Comparison of ENCODE assay signal across 18 cellular contexts in genomic region chr1:8780405-8780804, GRCh38.
"Had no signal": no experiment of that assay in that cellular context is flagged by ENCODE, and none has a peak within 500 bp of the region (broad histone marks: within the 10 kb centered on the region; RNA-seq: fewer than 3 reads in every experiment).

No MANE protein-coding gene starts in this region.

- H3K4me3 ChIP-seq: colonic mucosa, heart left ventricle, lung, thyroid gland had no signal

- H3K36me3 Mint-ChIP-seq: activated naive CD4-positive, alpha-beta T cell treated with anti-CD3 and anti-CD28 coated beads, Interleukin-2, amount 50 U/mL, for 24 hours had no signal

- H3K27ac ChIP-seq: colonic mucosa, parathyroid adenoma had no signal

- H3K79me2 ChIP-seq: parathyroid adenoma had no signal

- H3K27ac Mint-ChIP-seq: activated CD8-positive, alpha-beta T cell treated with anti-CD3 and anti-CD28 coated beads for 36 hours; activated naive CD4-positive, alpha-beta T cell treated with anti-CD3 and anti-CD28 coated beads, Interleukin-2, amount 50 U/mL, for 24 hours; naive thymus-derived CD4-positive, alpha-beta T cell; stimulated activated naive B cell treated with anti-CD40 and anti-IgM and Interleukin-4, amounts not matched to agents 10 μg/mL and 1 μg/mL and 100 μg/mL, for 72 hours; T-helper 17 cell had no signal

- H3K9ac ChIP-seq: parathyroid adenoma had no signal

- H2AFZ ChIP-seq: parathyroid adenoma had no signal

- H3K9me3 Mint-ChIP-seq: activated B cell treated with CpG ODN at 0.5 μM for 24 hours; activated CD8-positive, alpha-beta T cell treated with anti-CD3 and anti-CD28 coated beads for 36 hours; activated naive CD4-positive, alpha-beta T cell treated with anti-CD3 and anti-CD28 coated beads, Interleukin-2, amount 50 U/mL, for 24 hours; naive thymus-derived CD4-positive, alpha-beta T cell; stimulated activated naive B cell treated with anti-CD40 and anti-IgM and Interleukin-4, amounts not matched to agents 10 μg/mL and 1 μg/mL and 100 μg/mL, for 72 hours had no signal

- H3K4me3 Mint-ChIP-seq: activated B cell treated with CpG ODN at 0.5 μM for 24 hours; activated CD8-positive, alpha-beta T cell treated with anti-CD3 and anti-CD28 coated beads for 36 hours; activated naive CD4-positive, alpha-beta T cell treated with anti-CD3 and anti-CD28 coated beads, Interleukin-2, amount 50 U/mL, for 24 hours; naive thymus-derived CD4-positive, alpha-beta T cell; stimulated activated naive B cell treated with anti-CD40 and anti-IgM and Interleukin-4, amounts not matched to agents 10 μg/mL and 1 μg/mL and 100 μg/mL, for 72 hours; T-helper 17 cell had no signal

- H3K27me3 Mint-ChIP-seq: activated B cell treated with CpG ODN at 0.5 μM for 24 hours; activated CD8-positive, alpha-beta T cell treated with anti-CD3 and anti-CD28 coated beads for 36 hours; activated naive CD4-positive, alpha-beta T cell treated with anti-CD3 and anti-CD28 coated beads, Interleukin-2, amount 50 U/mL, for 24 hours; naive thymus-derived CD4-positive, alpha-beta T cell; stimulated activated naive B cell treated with anti-CD40 and anti-IgM and Interleukin-4, amounts not matched to agents 10 μg/mL and 1 μg/mL and 100 μg/mL, for 72 hours; T-helper 17 cell had no signal

- H3K9me3 ChIP-seq: colonic mucosa, heart left ventricle, thyroid gland had no signal

- ATAC-seq: activated CD8-positive, alpha-beta T cell treated with anti-CD3 and anti-CD28 coated beads for 36 hours; naive thymus-derived CD4-positive, alpha-beta T cell; stimulated activated naive B cell treated with anti-CD40 and anti-IgM and Interleukin-4, amounts not matched to agents 10 μg/mL and 1 μg/mL and 100 μg/mL, for 72 hours; T-helper 17 cell had no signal

- H3K36me3 ChIP-seq: colonic mucosa, heart left ventricle, thyroid gland had no signal

- DNase-seq: activated B cell treated with CpG ODN at 0.5 μM for 24 hours; activated CD4-positive, alpha-beta T cell treated with anti-CD3 and anti-CD28 coated beads for 48 hours; activated CD8-positive, alpha-beta T cell treated with anti-CD3 and anti-CD28 coated beads for 36 hours; activated effector memory CD4-positive, alpha-beta T cell treated with anti-CD3 and anti-CD28 coated beads, Interleukin-2, amount 50 U/mL, for 16 hours; activated T-cell treated with anti-CD3 and anti-CD28 coated beads, Interleukin-2, amount 50 U/mL, for 48 hours; amniotic stem cell; colonic mucosa; effector memory CD4-positive, alpha-beta T cell; heart left ventricle; retina; stimulated activated CD4-positive, alpha-beta T cell treated with anti-CD3 and anti-CD28 coated beads, Interleukin-2, amount 100 ng/mL, for 48 hours; stimulated activated naive B cell treated with anti-CD40 and anti-IgM and Interleukin-4, amounts not matched to agents 10 μg/mL and 1 μg/mL and 100 μg/mL, for 72 hours; T-helper 17 cell; thyroid gland had no signal

- H3K27me3 ChIP-seq: colonic mucosa, heart left ventricle, thyroid gland had no signal
